Comparison of ENCODE assay signal across 6 cellular contexts in genomic region chr2:110339126-110339525, GRCh38.
A peak's percentile ranks its signal among the peaks of the same experiment; 100 is the strongest.
DNase-seq lines count a peak whose midpoint lies in the region; ATAC-seq, FAIRE-seq and TF ChIP-seq lines count a peak whose summit lies in the region.
"Not testable (repeated sequence)": the region's sequence is repeated elsewhere in the genome, so short reads cannot be mapped to it uniquely, and the experiment has no call there.

No MANE protein-coding gene starts in this region.

- CTCF ChIA-PET in PC-3 (lab: Charles Lee); K562 (lab: Yijun Ruan, JAX; ENCODE audit: low intra/inter-chr PET ratio): not testable (repeated sequence)

- not testable (repeated sequence) for H3K9me2 ChIP-seq in GM23338 (ENCODE audit: insufficient read depth); PC-3 (replicated peaks; ENCODE audit: low read length)

- not testable (repeated sequence) for H3K27ac Mint-ChIP-seq in GM23338

- intact Hi-C loops in PC-3 (cut with micrococcal nuclease); K562 (cut with micrococcal nuclease); left ventricle myocardium superior (cut with micrococcal nuclease); left lung (cut with DNase I); pancreas (cut with DNase I): not testable (repeated sequence)

- H3K4me2 ChIP-seq in GM23338; PC-3 (ENCODE audit: low read length); K562 (ENCODE audit: insufficient read depth, low read length): not testable (repeated sequence)

- not testable (repeated sequence) for H3K27me3 Mint-ChIP-seq in GM23338 (ENCODE audit: insufficient read depth, low read depth, poor library complexity)

- not testable (repeated sequence) for H3K4me1 Mint-ChIP-seq in GM23338

- TF ChIP-seq RAD21 in K562 (CRISPR knock-in tag; conservative IDR thresholded peaks at IDR 0.05 in 1 of 2, IDR thresholded peaks at IDR 0.05 in 1 of 2), result not testable (repeated sequence)

- not testable (repeated sequence) for H3K9ac ChIP-seq in PC-3 (ENCODE audit: low read length); K562 (ENCODE audit: insufficient read depth in 1 of 2, low read depth in 2 of 2, low read length in 2 of 2)

- not testable (repeated sequence) for H3K4me3 Mint-ChIP-seq in GM23338

- H3K4me3 ChIP-seq in GM23338; PC-3 (ENCODE audit: low read length); K562; left lung; pancreas: not testable (repeated sequence)

- ATAC-seq in GM23338 (peak; percentile 67), PC-3 (peak; percentile 68), K562 (peak; percentile 46), left ventricle myocardium superior (peak; percentile 19), left lung (peak; percentile 81), pancreas (peak; percentile 68 to 74 (median 70))

- not testable (repeated sequence) for H3K27ac ChIP-seq in GM23338 (ENCODE audit: low read depth); PC-3 (ENCODE audit: low read length); K562 (ENCODE audit: extremely low read depth, low read depth, low read length); left lung; pancreas

- WGBS in K562 (ENCODE audit: insufficient coverage, low coverage, missing lambda C conversion rate), result no CpG with 5 or more reads among the region's 2 CpGs
- WGBS in pancreas, 2 donors, result no CpG with 5 or more reads among the region's 2 CpGs

- H3K36me3 Mint-ChIP-seq in GM23338 (ENCODE audit: low read depth), result not testable (repeated sequence)

- H3K79me2 ChIP-seq in GM23338 (replicated peaks; ENCODE audit: insufficient read depth); PC-3 (ENCODE audit: low read length); K562 (ENCODE audit: control insufficient read depth, insufficient read depth, low read length): not testable (repeated sequence)

- not testable (repeated sequence) for TF ChIP-seq CTCF in GM23338 (conservative IDR thresholded peaks at IDR 0.05; ENCODE audit: low read depth in 2 of 2); PC-3 (conservative IDR thresholded peaks at IDR 0.05; ENCODE audit: low read depth, low read length); K562 (IDR thresholded peaks at IDR 0.05 in 2 of 3, conservative IDR thresholded peaks at IDR 0.05 in 1 of 3; ENCODE audit: insufficient read depth in 2 of 3, low read depth in 1 of 3, low read length in 3 of 3); left lung (IDR thresholded peaks at IDR 0.05); pancreas (IDR thresholded peaks at IDR 0.05)

- not testable (repeated sequence) for DNase-seq in GM23338 (ENCODE audit: low spot score); PC-3; K562 (ENCODE audit: extremely low read depth in 1 of 4, low spot score in 3 of 4); left ventricle myocardium superior; left lung; pancreas

- H4K20me1 ChIP-seq in GM23338 (replicated peaks; ENCODE audit: insufficient read depth); PC-3 (ENCODE audit: low read length); K562 (replicated peaks; ENCODE audit: control insufficient read depth, insufficient read depth, low read length): not testable (repeated sequence)

- H2AFZ ChIP-seq in GM23338; PC-3 (ENCODE audit: low read length); K562 (ENCODE audit: low read depth, low read length): not testable (repeated sequence)

- BruUV-seq in PC-3 (replicated peaks; lab: Mats Ljungman, UMichigan); K562 (replicated peaks; lab: Mats Ljungman, UMichigan): not testable (repeated sequence)

- FAIRE-seq in K562 (lab: Jason Lieb, UNC), result not testable (repeated sequence)
- peak; percentile 39 for FAIRE-seq in pancreas (lab: Jason Lieb, UNC)

- H3K9me3 ChIP-seq in PC-3 (ENCODE audit: low read length); K562 (replicated peaks; ENCODE audit: control insufficient read depth, insufficient read depth, low read depth, low read length); left lung; pancreas: not testable (repeated sequence)

- not testable (repeated sequence) for TF ChIP-seq EP300 in K562 (IDR thresholded peaks at IDR 0.05; ENCODE audit: low read length)

- H3K9me1 ChIP-seq in K562 (ENCODE audit: control insufficient read depth, insufficient read depth, low read length), result not testable (repeated sequence)

- H3K27me3 ChIP-seq in GM23338 (ENCODE audit: insufficient read depth); PC-3 (ENCODE audit: low read length); K562 (ENCODE audit: control insufficient read depth in 2 of 2, insufficient read depth in 2 of 2, low read length in 2 of 2); left lung; pancreas: not testable (repeated sequence)

- H3K36me3 ChIP-seq in GM23338 (ENCODE audit: insufficient read depth); PC-3 (ENCODE audit: low read depth, low read length); K562 (ENCODE audit: control insufficient read depth, insufficient read depth, low read length); left lung; pancreas: not testable (repeated sequence)

- H3F3A ChIP-seq in GM23338 (replicated peaks; ENCODE audit: low read depth); PC-3 (ENCODE audit: low read length, unreplicated experiment): not testable (repeated sequence)

- POLR2A ChIA-PET in PC-3 (lab: Charles Lee; ENCODE audit: unreplicated experiment); K562 (lab: Yijun Ruan, JAX): not testable (repeated sequence)

- H3K4me1 ChIP-seq in GM23338 (ENCODE audit: insufficient read depth); PC-3 (ENCODE audit: insufficient read depth, low read length); K562 (replicated peaks in 1 of 2; ENCODE audit: control insufficient read depth in 2 of 2, insufficient read depth in 2 of 2, low read length in 2 of 2); left lung; pancreas: not testable (repeated sequence)

- not testable (repeated sequence) for H3K9me3 Mint-ChIP-seq in GM23338

- in situ Hi-C loops in K562 (cut with MboI), result not testable (repeated sequence)

- TF ChIP-seq POLR2A in K562 (conservative IDR thresholded peaks at IDR 0.05), result not testable (repeated sequence)

Comparison
In these comparisons a context has a peak if more than half of its experiments do, and no peak if none do; other contexts are left out.
1. ATAC-seq: peak in every context shown above with its lines; median percentile 81 in left lung; 70 in pancreas; 68 in PC-3; 67 in GM23338; 46 in K562; 19 in left ventricle myocardium superior.